ENCODE assay signal across 9 cellular contexts in genomic region chr1:198162091-198162767, GRCh38. TPM values are rescaled to one million over a fixed set of nuclear protein-coding genes. Genes with fewer than 3 reads are reported as not detected.
DNase-seq lines count a peak whose midpoint lies in the region; ATAC-seq and TF ChIP-seq lines count a peak whose summit lies in the region.
"Had no signal": no experiment of that assay in that cellular context is flagged by ENCODE, and none has a peak within 500 bp of the region (broad histone marks: within the 10 kb centered on the region; RNA-seq: fewer than 3 reads in every experiment).

No MANE protein-coding gene starts in this region.

- intact Hi-C loops in activated CD4-positive, alpha-beta memory T cell treated with anti-CD3 and anti-CD28 coated beads for 36 hours (cut with micrococcal nuclease): loop anchor here (10.0 kb wide), 1 partner anchor 773 kb away; no protein-coding TSS in a partner anchor
- intact Hi-C loops in spleen (cut with DNase I; ENCODE audit: low total_unique reads): no loop called here

- H3K4me1 ChIP-seq in spleen (peaks cover 43 to 95% (median 71%) of the 10 kb centered on the region in 6 donors), gastroesophageal sphincter (peaks cover 8 to 61% (median 21%) of the 10 kb centered on the region in 3 donors)

- peaks cover 5% of the 10 kb centered on the region for H3K36me3 Mint-ChIP-seq in activated CD4-positive, alpha-beta memory T cell treated with anti-CD3 and anti-CD28 coated beads for 36 hours
- H3K36me3 Mint-ChIP-seq in activated CD4-positive, alpha-beta memory T cell treated with anti-CD3 and anti-CD28 coated beads, Interleukin-2, amount 10 ng/mL, durations not matched to agents 7 days and 5 days (ENCODE audit: low read depth): peaks cover 11% of the 10 kb centered on the region
- peaks cover 7% of the 10 kb centered on the region for H3K36me3 Mint-ChIP-seq in activated naive CD8-positive, alpha-beta T cell

- POLR2A ChIA-PET in activated CD4-positive, alpha-beta memory T cell treated with anti-CD3 and anti-CD28 coated beads for 36 hours (lab: Charles Lee): no interaction called here
- POLR2A ChIA-PET in activated CD4-positive, alpha-beta memory T cell treated with anti-CD3 and anti-CD28 coated beads, Interleukin-2, amount 10 ng/mL, durations not matched to agents 7 days and 5 days (lab: Charles Lee): interaction anchor here (0.9 to 1.0 kb wide), 2 partner anchors 10 to 25 kb away, joined by 3 to 4 read pairs; no protein-coding TSS in a partner anchor

- H3K9me3 ChIP-seq in spleen: no peaks in the 10 kb centered on the region
- H3K9me3 ChIP-seq in gastroesophageal sphincter: no peaks in the 10 kb centered on the region

- H3K27ac ChIP-seq in spleen (peak overlapping the region in 7 of 8 donors; percentile 56 to 79 (median 70)), gastroesophageal sphincter (no peak overlapping the region)

- no peaks in the 10 kb centered on the region for H3K27me3 Mint-ChIP-seq in activated CD4-positive, alpha-beta memory T cell treated with anti-CD3 and anti-CD28 coated beads for 36 hours
- H3K27me3 Mint-ChIP-seq in activated CD4-positive, alpha-beta memory T cell treated with anti-CD3 and anti-CD28 coated beads, Interleukin-2, amount 10 ng/mL, durations not matched to agents 7 days and 5 days: no peaks in the 10 kb centered on the region
- no peaks in the 10 kb centered on the region for H3K27me3 Mint-ChIP-seq in activated naive CD8-positive, alpha-beta T cell

- TF ChIP-seq POLR2A in spleen (IDR thresholded peaks at IDR 0.05) (no peak), gastroesophageal sphincter (IDR thresholded peaks at IDR 0.05) (no peak)

- ATAC-seq in HG03442 (IDR thresholded peaks at IDR 0.05; ENCODE audit: unreplicated experiment): peak; percentile 25
- ATAC-seq in gastroesophageal sphincter: no peak

- H3K4me1 Mint-ChIP-seq in activated CD4-positive, alpha-beta memory T cell treated with anti-CD3 and anti-CD28 coated beads for 36 hours (ENCODE audit: low read depth): peaks cover 69% of the 10 kb centered on the region
- H3K4me1 Mint-ChIP-seq in activated CD4-positive, alpha-beta memory T cell treated with anti-CD3 and anti-CD28 coated beads, Interleukin-2, amount 10 ng/mL, durations not matched to agents 7 days and 5 days: peaks cover 63% of the 10 kb centered on the region
- peaks cover 80% of the 10 kb centered on the region for H3K4me1 Mint-ChIP-seq in activated naive CD8-positive, alpha-beta T cell (ENCODE audit: low read depth)

- H3K36me3 ChIP-seq in spleen: no peaks in the 10 kb centered on the region
- H3K36me3 ChIP-seq in gastroesophageal sphincter: no peaks in the 10 kb centered on the region

- H3K4me3 ChIP-seq in spleen (no peak overlapping the region), gastroesophageal sphincter (no peak overlapping the region)

- H3K27me3 ChIP-seq in spleen (replicated peaks in 1 of 7) (no peaks in the 10 kb centered on the region), gastroesophageal sphincter (no peaks in the 10 kb centered on the region)

- TF ChIP-seq EP300 in gastroesophageal sphincter (IDR thresholded peaks at IDR 0.05): no peak

- WGBS in spleen, 5 donors: 56 to 69% (median 62%) methylated on average over 2 of the region's 2 CpGs
- 76 to 80% methylated on average over 1 to 2 of the region's 2 CpGs for WGBS in gastroesophageal sphincter (ENCODE audit: low coverage in 1 of 2), 2 donors

- H3K9me3 Mint-ChIP-seq in activated CD4-positive, alpha-beta memory T cell treated with anti-CD3 and anti-CD28 coated beads for 36 hours: no peaks in the 10 kb centered on the region
- no peaks in the 10 kb centered on the region for H3K9me3 Mint-ChIP-seq in activated CD4-positive, alpha-beta memory T cell treated with anti-CD3 and anti-CD28 coated beads, Interleukin-2, amount 10 ng/mL, durations not matched to agents 7 days and 5 days
- H3K9me3 Mint-ChIP-seq in activated naive CD8-positive, alpha-beta T cell (ENCODE audit: low read depth): no peaks in the 10 kb centered on the region

- TF ChIP-seq CTCF in spleen (IDR thresholded peaks at IDR 0.05 in 8 of 11, conservative IDR thresholded peaks at IDR 0.05 in 3 of 11) (no peak), gastroesophageal sphincter (IDR thresholded peaks at IDR 0.05) (no peak)

- no peak for DNase-seq in activated CD4-positive, alpha-beta memory T cell treated with anti-CD3 and anti-CD28 coated beads for 36 hours
- no peak for DNase-seq in activated CD4-positive, alpha-beta memory T cell treated with anti-CD3 and anti-CD28 coated beads, Interleukin-2, amount 10 ng/mL, durations not matched to agents 7 days and 5 days
- DNase-seq in spleen: no peak
- DNase-seq in NCI-H128 (lab: John Stamatoyannopoulos, UW; ENCODE audit: unreplicated experiment): no peak
- DNase-seq in ureter (ENCODE audit: low spot score): no peak
- DNase-seq: NCI-H510A had no signal

- no peak overlapping the region for H3K4me3 Mint-ChIP-seq in activated CD4-positive, alpha-beta memory T cell treated with anti-CD3 and anti-CD28 coated beads for 36 hours
- H3K4me3 Mint-ChIP-seq in activated CD4-positive, alpha-beta memory T cell treated with anti-CD3 and anti-CD28 coated beads, Interleukin-2, amount 10 ng/mL, durations not matched to agents 7 days and 5 days: no peak overlapping the region
- peak overlapping the region; percentile 65 for H3K4me3 Mint-ChIP-seq in activated naive CD8-positive, alpha-beta T cell

- CTCF ChIA-PET in activated CD4-positive, alpha-beta memory T cell treated with anti-CD3 and anti-CD28 coated beads for 36 hours (lab: Charles Lee): interaction anchor here (0.8 kb wide), 1 partner anchor 74 kb away, joined by 4 read pairs; no protein-coding TSS in a partner anchor
- CTCF ChIA-PET in activated CD4-positive, alpha-beta memory T cell treated with anti-CD3 and anti-CD28 coated beads, Interleukin-2, amount 10 ng/mL, durations not matched to agents 7 days and 5 days (lab: Charles Lee): no interaction called here

- peak overlapping the region; percentile 85 for H3K27ac Mint-ChIP-seq in activated CD4-positive, alpha-beta memory T cell treated with anti-CD3 and anti-CD28 coated beads for 36 hours
- no peak overlapping the region for H3K27ac Mint-ChIP-seq in activated CD4-positive, alpha-beta memory T cell treated with anti-CD3 and anti-CD28 coated beads, Interleukin-2, amount 10 ng/mL, durations not matched to agents 7 days and 5 days
- H3K27ac Mint-ChIP-seq in activated naive CD8-positive, alpha-beta T cell: peak overlapping the region; percentile 100

RNA-seq across cellular contexts. Expression of gene NEK7, which starts 5.4 kb away (rescaled TPM):
- 10 to 100 TPM; 61.6 to 62.0 TPM for total RNA-seq in activated CD4-positive, alpha-beta memory T cell treated with anti-CD3 and anti-CD28 coated beads for 36 hours
- total RNA-seq in activated CD4-positive, alpha-beta memory T cell treated with anti-CD3 and anti-CD28 coated beads, Interleukin-2, amount 10 ng/mL, durations not matched to agents 7 days and 5 days: 10 to 100 TPM; 73.5 to 79.6 TPM
- 100 to 1,000 TPM in 3 of 7 donors, 10 to 100 TPM in 4; 65.7 to 120 (median 80.7) TPM for total RNA-seq in spleen
- 10 to 100 TPM; 16.9 to 24.5 (median 17.9) TPM for polyA plus RNA-seq in spleen
- total RNA-seq in gastroesophageal sphincter: 100 to 1,000 TPM; 114 to 250 (median 181) TPM
- total RNA-seq in ureter: 54.1 TPM

Comparison
In these comparisons a context has a peak if more than half of its experiments do, and no peak if none do; other contexts are left out.
1. H3K27ac ChIP-seq: peak in spleen (7 of 8); none in gastroesophageal sphincter (0 of 4).